ENCODE assay signal across 1 cellular context in the genomic region with DNA sequence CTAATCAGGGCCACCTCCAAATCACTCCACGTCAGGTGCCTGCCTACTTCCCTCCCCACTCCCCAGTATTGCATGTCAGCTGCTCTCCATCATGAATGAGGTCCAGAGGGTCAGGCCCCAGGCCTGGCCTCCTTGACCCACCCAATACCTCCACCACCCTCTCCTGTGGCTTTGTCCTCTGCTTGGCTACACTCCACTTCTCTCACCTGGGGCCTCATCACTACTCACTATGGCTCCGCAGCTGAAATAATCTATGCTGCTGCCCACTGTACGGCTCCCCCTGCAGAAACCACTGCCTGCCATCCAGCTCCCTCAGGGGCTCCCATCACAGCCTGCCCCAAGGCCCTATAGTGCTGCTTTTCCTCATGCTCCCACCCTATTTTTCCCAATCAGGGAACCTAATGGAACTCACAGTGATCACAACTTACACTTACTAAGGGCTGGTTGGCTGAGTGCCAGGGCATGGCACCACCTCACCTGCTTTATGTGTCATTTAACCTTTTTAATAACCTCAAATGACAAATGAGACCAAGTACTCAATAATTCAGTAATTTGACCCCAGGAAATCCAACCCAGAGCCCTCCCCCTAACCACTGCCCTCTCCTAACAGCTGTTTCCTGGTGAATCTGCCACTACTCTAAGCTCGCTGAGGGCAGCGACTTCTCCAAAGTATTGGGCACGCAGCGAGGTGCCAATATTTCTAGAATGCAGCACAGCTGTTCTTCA.
TF ChIP-seq lines count a peak whose summit lies in the region.

No MANE protein-coding gene starts in this region.

TF ChIP-seq in IMR-90, 13 proteins besides CTCF, POLR2A, EP300 and RAD21:
- no peak for TF ChIP-seq NFE2L2 (IDR thresholded peaks at IDR 0.05; ENCODE audit: low read depth, low read length)
- TF ChIP-seq RFX5 (IDR thresholded peaks at IDR 0.05; ENCODE audit: low read depth, low read length): no peak
- TF ChIP-seq CHD1 (IDR thresholded peaks at IDR 0.05; ENCODE audit: low read depth, low read length): no peak
- TF ChIP-seq, protein P1, sequence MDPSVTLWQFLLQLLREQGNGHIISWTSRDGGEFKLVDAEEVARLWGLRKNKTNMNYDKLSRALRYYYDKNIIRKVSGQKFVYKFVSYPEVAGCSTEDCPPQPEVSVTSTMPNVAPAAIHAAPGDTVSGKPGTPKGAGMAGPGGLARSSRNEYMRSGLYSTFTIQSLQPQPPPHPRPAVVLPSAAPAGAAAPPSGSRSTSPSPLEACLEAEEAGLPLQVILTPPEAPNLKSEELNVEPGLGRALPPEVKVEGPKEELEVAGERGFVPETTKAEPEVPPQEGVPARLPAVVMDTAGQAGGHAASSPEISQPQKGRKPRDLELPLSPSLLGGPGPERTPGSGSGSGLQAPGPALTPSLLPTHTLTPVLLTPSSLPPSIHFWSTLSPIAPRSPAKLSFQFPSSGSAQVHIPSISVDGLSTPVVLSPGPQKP (IDR thresholded peaks at IDR 0.05; ENCODE audit: borderline replicate concordance, low read depth, low read length): no peak
- TF ChIP-seq, protein P2, sequence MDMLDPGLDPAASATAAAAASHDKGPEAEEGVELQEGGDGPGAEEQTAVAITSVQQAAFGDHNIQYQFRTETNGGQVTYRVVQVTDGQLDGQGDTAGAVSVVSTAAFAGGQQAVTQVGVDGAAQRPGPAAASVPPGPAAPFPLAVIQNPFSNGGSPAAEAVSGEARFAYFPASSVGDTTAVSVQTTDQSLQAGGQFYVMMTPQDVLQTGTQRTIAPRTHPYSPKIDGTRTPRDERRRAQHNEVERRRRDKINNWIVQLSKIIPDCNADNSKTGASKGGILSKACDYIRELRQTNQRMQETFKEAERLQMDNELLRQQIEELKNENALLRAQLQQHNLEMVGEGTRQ (IDR thresholded peaks at IDR 0.05; ENCODE audit: low read depth, low read length): no peak
- no peak for TF ChIP-seq MAZ (IDR thresholded peaks at IDR 0.05; ENCODE audit: borderline replicate concordance, low read depth, low read length)
- TF ChIP-seq MXI1 (IDR thresholded peaks at IDR 0.05; ENCODE audit: borderline replicate concordance, low read depth, low read length): no peak
- TF ChIP-seq SMC3 (IDR thresholded peaks at IDR 0.05; ENCODE audit: low read depth, low read length): no peak
- no peak for TF ChIP-seq BHLHE40 (IDR thresholded peaks at IDR 0.05; ENCODE audit: low read depth, low read length)
